In the genomic region with DNA sequence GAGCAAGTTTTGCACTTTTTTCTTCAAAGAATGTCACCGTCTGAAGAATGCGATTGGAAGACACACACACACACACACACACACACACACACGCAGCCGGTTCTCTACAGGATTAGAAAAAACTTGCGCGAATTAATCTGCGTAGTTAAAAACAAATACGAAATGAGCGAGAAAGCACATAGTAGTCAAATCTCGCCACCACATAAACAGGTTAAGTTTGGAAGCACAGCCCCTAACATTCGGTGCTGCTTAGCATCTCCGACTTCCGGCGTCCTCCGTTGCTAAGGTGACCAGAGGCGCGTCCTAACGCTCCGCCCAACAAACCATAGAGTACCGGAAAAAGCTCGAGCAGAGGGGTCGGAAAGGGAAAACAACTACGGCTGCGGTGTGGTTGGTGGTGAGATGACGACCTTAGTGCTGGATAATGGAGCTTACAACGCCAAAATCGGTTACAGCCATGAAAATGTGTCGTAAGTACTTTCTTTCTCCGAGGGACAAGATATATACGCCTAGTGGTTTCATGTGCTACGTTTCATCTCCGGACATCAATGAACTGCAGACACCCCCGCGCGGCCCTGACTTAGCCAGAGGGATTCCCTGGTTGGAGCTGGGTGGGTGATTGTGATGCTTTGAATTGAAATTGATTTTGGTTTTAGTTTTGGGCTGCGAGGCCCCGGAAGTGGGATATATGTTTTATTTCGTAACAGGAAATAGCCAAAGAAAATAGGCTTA, we compare ENCODE assay signal across 8 cellular contexts. TPM values are rescaled to one million over a fixed set of nuclear protein-coding genes. Genes with fewer than 3 reads are reported as not detected.
DNase-seq lines count a peak whose midpoint lies in the region; ATAC-seq and TF ChIP-seq lines count a peak whose summit lies in the region.

A gene (plus strand): TSS at position 366 of the 732 bp plus-strand sequence. CDS start 37 bp downstream, at position 403.

- peak within 1 kb of the TSS; percentile 52 for H2AFZ ChIP-seq in SU-DHL-6 (ENCODE audit: low read depth, low read length, severe bottlenecking)

- H3K27me3 ChIP-seq in SU-DHL-6 (ENCODE audit: low read length) (no peaks in the 10 kb centered on the region), cardiac muscle cell (no peaks in the 10 kb centered on the region)

- H3K4me3 ChIP-seq in GM12865 (ENCODE audit: low read depth, low read length) (peak within 1 kb of the TSS; percentile 63), SU-DHL-6 (ENCODE audit: insufficient read depth, low read length, poor library complexity, severe bottlenecking) (peak within 1 kb of the TSS; percentile 85), cardiac muscle cell (peak within 1 kb of the TSS; percentile 77)

- peak within 1 kb of the TSS; percentile 86 for H3K4me2 ChIP-seq in SU-DHL-6 (ENCODE audit: low read depth, low read length, poor library complexity, severe bottlenecking)

- H3K9me3 ChIP-seq in SU-DHL-6 (ENCODE audit: insufficient read depth, low read length) (no peaks in the 10 kb centered on the region), cardiac muscle cell (ENCODE audit: low read depth) (no peaks in the 10 kb centered on the region)

- H3K4me3 Mint-ChIP-seq in activated naive CD8-positive, alpha-beta T cell treated with anti-CD3 and anti-CD28 coated beads, Interleukin-2, amount 10 ng/mL, durations not matched to agents 7 days and 5 days, result peak within 1 kb of the TSS; percentile 95
- H3K4me3 Mint-ChIP-seq in type B pancreatic cell, result peak within 1 kb of the TSS; percentile 97

- peak; percentile 88 for ATAC-seq in HG02678 (IDR thresholded peaks at IDR 0.05; ENCODE audit: unreplicated experiment)
- peak; percentile 74 for ATAC-seq in activated naive CD8-positive, alpha-beta T cell treated with anti-CD3 and anti-CD28 coated beads, Interleukin-2, amount 10 ng/mL, durations not matched to agents 7 days and 5 days (ENCODE audit: low read depth)

- POLR2A ChIA-PET in activated naive CD8-positive, alpha-beta T cell treated with anti-CD3 and anti-CD28 coated beads, Interleukin-2, amount 10 ng/mL, durations not matched to agents 7 days and 5 days (lab: Charles Lee), result interaction anchor here (0.6 to 2.4 kb wide), 6 partner anchors 9 to 66 kb away, joined by 3 to 26 read pairs (median 4); a partner anchor contains a TSS

- DNase-seq in GM12865 (ENCODE audit: low read depth) (peak; percentile 97), NCI-H128 (lab: John Stamatoyannopoulos, UW; ENCODE audit: unreplicated experiment) (peak; percentile 92), cardiac muscle cell (ENCODE audit: low read depth in 1 of 2, low spot score in 1 of 2) (peak; percentile 96 to 97), pons (ENCODE audit: low spot score) (peak; percentile 97), type B pancreatic cell (ENCODE audit: extremely low spot score, unreplicated experiment) (peak; percentile 90)
- DNase-seq in activated naive CD8-positive, alpha-beta T cell treated with anti-CD3 and anti-CD28 coated beads, Interleukin-2, amount 10 ng/mL, durations not matched to agents 7 days and 5 days, result peak; percentile 94

- H4K20me1 ChIP-seq in SU-DHL-6 (ENCODE audit: low read depth, low read length), result no peaks in the 10 kb centered on the region

- H3F3A ChIP-seq in SU-DHL-6 (ENCODE audit: insufficient read depth), result peaks cover 12% of the 10 kb centered on the region

- H3K27ac Mint-ChIP-seq in activated naive CD8-positive, alpha-beta T cell treated with anti-CD3 and anti-CD28 coated beads, Interleukin-2, amount 10 ng/mL, durations not matched to agents 7 days and 5 days, result peak within 1 kb of the TSS; percentile 98
- H3K27ac Mint-ChIP-seq in type B pancreatic cell, result peak within 1 kb of the TSS; percentile 97

- no peaks in the 10 kb centered on the region for H3K9me2 ChIP-seq in SU-DHL-6 (replicated peaks; ENCODE audit: insufficient read depth, low read length)

- H3K4me1 Mint-ChIP-seq in activated naive CD8-positive, alpha-beta T cell treated with anti-CD3 and anti-CD28 coated beads, Interleukin-2, amount 10 ng/mL, durations not matched to agents 7 days and 5 days, result peaks cover 23% of the 10 kb centered on the region
- peaks cover 7% of the 10 kb centered on the region for H3K4me1 Mint-ChIP-seq in type B pancreatic cell (ENCODE audit: unreplicated experiment)

- H3K27ac ChIP-seq in SU-DHL-6 (ENCODE audit: low read depth, low read length), result peak within 1 kb of the TSS; percentile 80
- peak within 1 kb of the TSS; percentile 17 for H3K27ac ChIP-seq in cardiac muscle cell

- H3K4me1 ChIP-seq in cardiac muscle cell (ENCODE audit: low read depth), result no peaks in the 10 kb centered on the region

- no peak for TF ChIP-seq CTCF in GM12865 (IDR thresholded peaks at IDR 0.05; ENCODE audit: insufficient read depth, low read depth, low read length, missing control alignments)
- no peak for TF ChIP-seq CTCF in SU-DHL-6 (IDR thresholded peaks at IDR 0.05; ENCODE audit: insufficient read depth, low read length, poor library complexity, severe bottlenecking)
- TF ChIP-seq CTCF in cardiac muscle cell (IDR thresholded peaks at IDR 0.05; ENCODE audit: low read depth, low read length), result peak; percentile 9
- TF ChIP-seq CTCF in type B pancreatic cell (conservative IDR thresholded peaks at IDR 0.05), result peak; percentile 44

- H3K79me2 ChIP-seq in SU-DHL-6 (ENCODE audit: insufficient read depth, low read length), result peaks cover 56% of the 10 kb centered on the region

- H3K9ac ChIP-seq in SU-DHL-6 (ENCODE audit: low read length), result peak within 1 kb of the TSS; percentile 70

- no peaks in the 10 kb centered on the region for H3K27me3 Mint-ChIP-seq in activated naive CD8-positive, alpha-beta T cell treated with anti-CD3 and anti-CD28 coated beads, Interleukin-2, amount 10 ng/mL, durations not matched to agents 7 days and 5 days
- H3K27me3 Mint-ChIP-seq in type B pancreatic cell, result peaks cover 5% of the 10 kb centered on the region

- no peaks in the 10 kb centered on the region for H3K9me3 Mint-ChIP-seq in activated naive CD8-positive, alpha-beta T cell treated with anti-CD3 and anti-CD28 coated beads, Interleukin-2, amount 10 ng/mL, durations not matched to agents 7 days and 5 days
- H3K9me3 Mint-ChIP-seq in type B pancreatic cell, result no peaks in the 10 kb centered on the region

- peaks cover 8% of the 10 kb centered on the region for H3K36me3 Mint-ChIP-seq in activated naive CD8-positive, alpha-beta T cell treated with anti-CD3 and anti-CD28 coated beads, Interleukin-2, amount 10 ng/mL, durations not matched to agents 7 days and 5 days
- no peaks in the 10 kb centered on the region for H3K36me3 Mint-ChIP-seq in type B pancreatic cell

- peaks cover 5% of the 10 kb centered on the region; the same call in 1 of the 2 replicates for H3K36me3 ChIP-seq in SU-DHL-6 (ENCODE audit: low read length)
- peaks cover 5% of the 10 kb centered on the region for H3K36me3 ChIP-seq in cardiac muscle cell

RNA-seq across cellular contexts. Expression of the gene that starts here (rescaled TPM):
- 10 to 100 TPM; 36.0 to 38.2 TPM for total RNA-seq in activated naive CD8-positive, alpha-beta T cell treated with anti-CD3 and anti-CD28 coated beads, Interleukin-2, amount 10 ng/mL, durations not matched to agents 7 days and 5 days
- 10.1 and 15.8 TPM in 2 replicates for total RNA-seq in cardiac muscle cell
- 28.0 and 32.9 TPM in 2 replicates for polyA plus RNA-seq in cardiac muscle cell
- total RNA-seq in type B pancreatic cell (ENCODE audit: low replicate concordance), result 24.1 and 32.9 TPM in 2 replicates

Comparison
In these comparisons a context has a peak if more than half of its experiments do, and no peak if none do; other contexts are left out.
1. Peak in every context shown above with its lines: DNase-seq, ATAC-seq, H3K4me3 ChIP-seq and H3K27ac ChIP-seq.
2. CTCF ChIP-seq: peak in cardiac muscle cell (single experiment) and type B pancreatic cell (single experiment); none in GM12865 (single experiment) and SU-DHL-6 (single experiment).